ENCODE assay signal across 8 cellular contexts in genomic region chr1:15952317-15953258, GRCh38. TPM values are rescaled to one million over a fixed set of nuclear protein-coding genes. Genes with fewer than 3 reads are reported as not detected.
DNase-seq lines count a peak whose midpoint lies in the region; ATAC-seq and TF ChIP-seq lines count a peak whose summit lies in the region.

No MANE protein-coding gene starts in this region.

- H3K9me3 Mint-ChIP-seq in osteocyte (ENCODE audit: unreplicated experiment): no peaks in the 10 kb centered on the region

- H3K4me3 Mint-ChIP-seq in osteocyte (ENCODE audit: unreplicated experiment): peak overlapping the region; percentile 15

- H3K4me3 ChIP-seq in choroid plexus epithelial cell (ENCODE audit: low read depth, low read length): peak overlapping the region; percentile 21

- H3K27ac Mint-ChIP-seq in osteocyte (ENCODE audit: unreplicated experiment): peak overlapping the region; percentile 97

- DNase-seq in EL: peak; percentile 99
- DNase-seq in OCI-M1 (lab: John Stamatoyannopoulos, UW): peak; percentile 81
- peak; percentile 82 for DNase-seq in choroid plexus epithelial cell (ENCODE audit: low read depth)
- peak; percentile 83 for DNase-seq in osteocyte (ENCODE audit: extremely low spot score, unreplicated experiment)
- no peak for DNase-seq in nucleus accumbens (lab: John Stamatoyannopoulos, UW)
- no peak for DNase-seq in NCI-H526 (lab: John Stamatoyannopoulos, UW)

- H3K36me3 Mint-ChIP-seq in osteocyte (ENCODE audit: unreplicated experiment): peaks cover 8% of the 10 kb centered on the region

- no peak for ATAC-seq in GM21360 (IDR thresholded peaks at IDR 0.05; ENCODE audit: unreplicated experiment)
- ATAC-seq in HG03196 (IDR thresholded peaks at IDR 0.05; ENCODE audit: unreplicated experiment): no peak

- peaks cover 80% of the 10 kb centered on the region for H3K4me1 Mint-ChIP-seq in osteocyte (ENCODE audit: unreplicated experiment)

- TF ChIP-seq CTCF in choroid plexus epithelial cell (conservative IDR thresholded peaks at IDR 0.05; ENCODE audit: low read depth, low read length): peak; percentile 29
- TF ChIP-seq CTCF in osteocyte (IDR thresholded peaks at IDR 0.05): no peak

- H3K27me3 Mint-ChIP-seq in osteocyte (ENCODE audit: unreplicated experiment): no peaks in the 10 kb centered on the region

RNA-seq across cellular contexts. Expression of gene ZBTB17, which starts 23.3 kb away (rescaled TPM):
- total RNA-seq in osteocyte: 34.7 and 37.2 TPM in 2 replicates

RNA-seq across cellular contexts. Expression of gene SRARP, which starts 51.4 kb away (rescaled TPM):
- not detected in 2 replicates for total RNA-seq in osteocyte

Comparison
In these comparisons a context has a peak if more than half of its experiments do, and no peak if none do; other contexts are left out.
1. DNase-seq: peak in EL (single experiment), OCI-M1 (single experiment), choroid plexus epithelial cell (single experiment) and osteocyte (single experiment); none in nucleus accumbens (0 of 56) and NCI-H526 (0 of 2).